In genomic region chr1:45317163-45317562, GRCh38 we compare ENCODE assay signal across 23 cellular contexts. TPM values are rescaled to one million over a fixed set of nuclear protein-coding genes. Genes with fewer than 3 reads are reported as not detected.
"Had no signal": no experiment of that assay in that cellular context is flagged by ENCODE, and none has a peak within 500 bp of the region (broad histone marks: within the 10 kb centered on the region; RNA-seq: fewer than 3 reads in every experiment).

No MANE protein-coding gene starts in this region.

- ATAC-seq: activated naive CD4-positive, alpha-beta T cell treated with anti-CD3 and anti-CD28 coated beads, Interleukin-2, amount 50 U/mL, for 72 hours; activated naive CD8-positive, alpha-beta T cell treated with anti-CD3 and anti-CD28 coated beads, Interleukin-2, amount 50 U/mL, for 24 hours; activated T-cell treated with anti-CD3 and anti-CD28 coated beads, Interleukin-2, amount 50 U/mL, for 4 hours; T-helper 17 cell had no signal

- H3K27ac Mint-ChIP-seq: activated CD4-positive, alpha-beta memory T cell treated with anti-CD3 and anti-CD28 coated beads for 36 hours; activated CD4-positive, alpha-beta T cell treated with anti-CD3 and anti-CD28 coated beads, Interleukin-2, amount 10 ng/mL, durations not matched to agents 7 days and 5 days; activated naive CD4-positive, alpha-beta T cell treated with anti-CD3 and anti-CD28 coated beads, Interleukin-2, amount 50 U/mL, for 72 hours; activated naive CD8-positive, alpha-beta T cell treated with anti-CD3 and anti-CD28 coated beads, Interleukin-2, amount 50 U/mL, for 24 hours; brain; T-helper 17 cell had no signal

- H3K4me3 Mint-ChIP-seq: activated CD4-positive, alpha-beta memory T cell treated with anti-CD3 and anti-CD28 coated beads for 36 hours; activated CD4-positive, alpha-beta T cell treated with anti-CD3 and anti-CD28 coated beads, Interleukin-2, amount 10 ng/mL, durations not matched to agents 7 days and 5 days; activated naive CD8-positive, alpha-beta T cell treated with anti-CD3 and anti-CD28 coated beads, Interleukin-2, amount 50 U/mL, for 24 hours; activated T-cell treated with anti-CD3 and anti-CD28 coated beads, Interleukin-2, amount 50 U/mL, for 4 hours; brain; T-helper 17 cell had no signal

- H3K9me3 Mint-ChIP-seq: activated CD4-positive, alpha-beta memory T cell treated with anti-CD3 and anti-CD28 coated beads for 36 hours; activated CD4-positive, alpha-beta T cell treated with anti-CD3 and anti-CD28 coated beads, Interleukin-2, amount 10 ng/mL, durations not matched to agents 7 days and 5 days; activated naive CD4-positive, alpha-beta T cell treated with anti-CD3 and anti-CD28 coated beads, Interleukin-2, amount 50 U/mL, for 72 hours; activated naive CD8-positive, alpha-beta T cell treated with anti-CD3 and anti-CD28 coated beads, Interleukin-2, amount 50 U/mL, for 24 hours; activated T-cell treated with anti-CD3 and anti-CD28 coated beads, Interleukin-2, amount 50 U/mL, for 4 hours; brain had no signal

- H3K4me1 Mint-ChIP-seq: activated CD4-positive, alpha-beta T cell treated with anti-CD3 and anti-CD28 coated beads, Interleukin-2, amount 10 ng/mL, durations not matched to agents 7 days and 5 days; activated naive CD8-positive, alpha-beta T cell treated with anti-CD3 and anti-CD28 coated beads, Interleukin-2, amount 50 U/mL, for 24 hours; brain; T-helper 17 cell had no signal

- DNase-seq: activated CD4-positive, alpha-beta memory T cell treated with anti-CD3 and anti-CD28 coated beads for 36 hours; activated CD4-positive, alpha-beta T cell treated with anti-CD3 and anti-CD28 coated beads, Interleukin-2, amount 10 ng/mL, durations not matched to agents 7 days and 5 days; activated CD4-positive, CD25-positive, alpha-beta regulatory T cell; activated CD8-positive, alpha-beta memory T cell treated with anti-CD3 and anti-CD28 coated beads for 24 hours; activated naive CD4-positive, alpha-beta T cell treated with Interleukin-2 at 50 U/mL for 16 hours; activated naive CD8-positive, alpha-beta T cell treated with anti-CD3 and anti-CD28 coated beads, Interleukin-2, amount 50 U/mL, for 24 hours; activated T-cell treated with anti-CD3 and anti-CD28 coated beads, Interleukin-2, amount 50 U/mL, for 4 hours; amygdala; KG1; NCI-H1048; NCI-H146; NCI-H187 treated with DMSO at 0.1 percent for 48 hours; NCI-H2081 treated with DMSO at 0.1 percent for 48 hours; NCI-H2171; NCI-H226; NCI-H526; NCI-H774; SIG-M5; T-helper 17 cell; T-helper 9 cell had no signal

- H3K36me3 Mint-ChIP-seq: activated CD4-positive, alpha-beta memory T cell treated with anti-CD3 and anti-CD28 coated beads for 36 hours; activated naive CD4-positive, alpha-beta T cell treated with anti-CD3 and anti-CD28 coated beads, Interleukin-2, amount 50 U/mL, for 72 hours; brain had no signal

- H3K27me3 Mint-ChIP-seq: activated CD4-positive, alpha-beta memory T cell treated with anti-CD3 and anti-CD28 coated beads for 36 hours; activated naive CD8-positive, alpha-beta T cell treated with anti-CD3 and anti-CD28 coated beads, Interleukin-2, amount 50 U/mL, for 24 hours; T-helper 17 cell had no signal

RNA-seq across cellular contexts. Expression of gene HPDL, which starts 9.5 kb away (rescaled TPM):
- total RNA-seq: M059J had no signal
